Comparison of ENCODE assay signal across 22 cellular contexts in the genomic region with DNA sequence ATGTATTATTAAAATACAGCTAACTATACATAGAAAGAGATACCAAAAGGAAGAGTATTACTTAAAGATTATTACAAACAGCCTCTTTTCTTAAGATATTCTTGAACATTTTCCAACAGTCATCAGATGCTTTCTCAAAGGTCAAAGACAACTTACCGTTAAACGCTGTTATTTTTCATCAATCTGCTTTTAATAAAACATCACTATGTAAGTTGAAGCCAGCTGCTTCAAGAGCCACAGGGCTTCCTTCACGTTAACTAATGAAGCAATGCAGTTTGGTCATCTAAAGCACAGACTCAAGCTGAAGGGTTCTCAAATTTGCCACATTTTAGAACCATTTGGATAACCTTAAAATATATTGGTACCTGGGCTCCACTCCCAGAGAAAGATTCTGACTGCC.
"Had no signal": no experiment of that assay in that cellular context is flagged by ENCODE, and none has a peak within 500 bp of the region (broad histone marks: within the 10 kb centered on the region; RNA-seq: fewer than 3 reads in every experiment).

No MANE protein-coding gene starts in this region.

- H3K9ac ChIP-seq: KMS-11, SK-N-SH had no signal

- DNase-seq: MV-4-11, NCI-H1048, NCI-H1105, NCI-H1417, NCI-H1436 treated with DMSO at 0.1 percent for 48 hours, NCI-H1694, NCI-H1930, NCI-H2081 treated with DMSO at 0.1 percent for 48 hours, NCI-H2171, NCI-H226, NCI-H446, NCI-H510A, NCI-H524 treated with DMSO at 0.1 percent for 48 hours, NCI-H69, NCI-H774, RPMI8226, SHP77, SK-N-SH, SW 1271 had no signal

- H3K9me3 ChIP-seq: SK-N-SH had no signal

- H3K4me2 ChIP-seq: KMS-11, SK-N-SH had no signal

- H3K4me3 ChIP-seq: K562 had no signal

- H3K27ac ChIP-seq: KMS-11 had no signal

- H3K9me2 ChIP-seq: SK-N-SH had no signal

- ATAC-seq: HepG2, K562 had no signal
